Comparison of ENCODE assay signal across 1 cellular context in genomic region chr3:57393957-57394356, GRCh38.
TF ChIP-seq lines count a peak whose summit lies in the region.

No MANE protein-coding gene starts in this region.

TF ChIP-seq in WTC11, 78 proteins besides CTCF, POLR2A, EP300 and RAD21 (continued from another document):
- TF ChIP-seq MXD4 (CRISPR knock-in tag; IDR thresholded peaks at IDR 0.05; ENCODE audit: borderline replicate concordance) (no peak), SOX15 (CRISPR knock-in tag; IDR thresholded peaks at IDR 0.05) (no peak), E2F4 (CRISPR knock-in tag; IDR thresholded peaks at IDR 0.05; ENCODE audit: borderline replicate concordance, low read depth) (no peak), PRDM15 (CRISPR knock-in tag; IDR thresholded peaks at IDR 0.05) (no peak)
